1 cellular context compared by ENCODE assay signal in genomic region chr17:31492880-31493655, GRCh38.
TF ChIP-seq lines count a peak whose summit lies in the region.

No MANE protein-coding gene starts in this region.

TF ChIP-seq in GM12878, 131 proteins besides CTCF, POLR2A, EP300 and RAD21 (continued from another document and continues in another):
- TF ChIP-seq ZBTB11 (CRISPR knock-in tag; IDR thresholded peaks at IDR 0.05): no peak
- TF ChIP-seq NRF1 (conservative IDR thresholded peaks at IDR 0.05; ENCODE audit: low read depth, low read length): no peak
- TF ChIP-seq MTA3 (IDR thresholded peaks at IDR 0.05; ENCODE audit: borderline replicate concordance, low read length): peak; percentile 30; the same call in 1 of the 2 replicates
- peak; percentile 83 for TF ChIP-seq TBL1XR1 (IDR thresholded peaks at IDR 0.05; ENCODE audit: low read depth, low read length)
- TF ChIP-seq CBFB (IDR thresholded peaks at IDR 0.05; ENCODE audit: low read depth): peak; percentile 94
- TF ChIP-seq EZH2 (IDR thresholded peaks at IDR 0.05; ENCODE audit: borderline replicate concordance, control insufficient read depth, low read depth, low read length): no peak
- TF ChIP-seq PML (IDR thresholded peaks at IDR 0.05; ENCODE audit: low read length): peak; percentile 36; the same call in 1 of the 2 replicates
- TF ChIP-seq TARDBP (IDR thresholded peaks at IDR 0.05; ENCODE audit: borderline replicate concordance): no peak
- TF ChIP-seq SUPT20H (IDR thresholded peaks at IDR 0.05; ENCODE audit: borderline replicate concordance, control insufficient read depth, low read depth, low read length): no peak
- no peak for TF ChIP-seq NFXL1 (IDR thresholded peaks at IDR 0.05; ENCODE audit: borderline replicate concordance)
- no peak for TF ChIP-seq MYC (IDR thresholded peaks at IDR 0.05; ENCODE audit: insufficient read depth, insufficient read length, insufficient replicate concordance, low read length, severe bottlenecking)
- no peak for TF ChIP-seq CHD4 (IDR thresholded peaks at IDR 0.05)
- no peak; the same call in none of the 2 replicates for TF ChIP-seq MLLT1 (IDR thresholded peaks at IDR 0.05)
- TF ChIP-seq E2F8 (IDR thresholded peaks at IDR 0.05; ENCODE audit: low read depth, partially characterized antibody): no peak
- TF ChIP-seq SMARCA5 (IDR thresholded peaks at IDR 0.05): peak; percentile 21; the same call in 1 of the 2 replicates
- TF ChIP-seq CUX1 (IDR thresholded peaks at IDR 0.05; ENCODE audit: insufficient replicate concordance, low read depth, low read length): no peak
- no peak for TF ChIP-seq MAX (IDR thresholded peaks at IDR 0.05; ENCODE audit: low read depth, low read length)
- TF ChIP-seq JUND (IDR thresholded peaks at IDR 0.05; ENCODE audit: low read depth, low read length): peak; percentile 34; the same call in 1 of the 2 replicates
- no peak for TF ChIP-seq ASH2L (IDR thresholded peaks at IDR 0.05; ENCODE audit: borderline replicate concordance, low read depth)
- no peak for TF ChIP-seq SUZ12 (IDR thresholded peaks at IDR 0.05; ENCODE audit: unreplicated experiment)
- no peak for TF ChIP-seq LARP7 (IDR thresholded peaks at IDR 0.05)
- no peak for TF ChIP-seq KAT2A (conservative IDR thresholded peaks at IDR 0.05; ENCODE audit: control insufficient read depth, low read depth, low read length)
- no peak for TF ChIP-seq KLF5 (IDR thresholded peaks at IDR 0.05; ENCODE audit: partially characterized antibody)
- TF ChIP-seq CBX5 (IDR thresholded peaks at IDR 0.05; ENCODE audit: low read depth): no peak
- peak; percentile 69 for TF ChIP-seq ZNF687 (IDR thresholded peaks at IDR 0.05)
- peak; percentile 30; the same call in 1 of the 2 replicates for TF ChIP-seq NBN (IDR thresholded peaks at IDR 0.05)
- TF ChIP-seq SMC3 (IDR thresholded peaks at IDR 0.05; ENCODE audit: borderline replicate concordance, low read length): no peak
- no peak for TF ChIP-seq USF1 (IDR thresholded peaks at IDR 0.05; ENCODE audit: borderline replicate concordance, extremely low read length, insufficient read depth, low read depth, low read length)
- TF ChIP-seq PAX8 (IDR thresholded peaks at IDR 0.05): no peak
- no peak for TF ChIP-seq E4F1 (IDR thresholded peaks at IDR 0.05; ENCODE audit: borderline replicate concordance, partially characterized antibody)
- no peak for TF ChIP-seq ELK1 (IDR thresholded peaks at IDR 0.05; ENCODE audit: low read depth, low read length)
- TF ChIP-seq GABPA (IDR thresholded peaks at IDR 0.05; ENCODE audit: low read depth): no peak; the same call in 1 of the 2 replicates
- peak; percentile 22; the same call in 1 of the 2 replicates for TF ChIP-seq CHD2 (IDR thresholded peaks at IDR 0.05; ENCODE audit: borderline replicate concordance, low read depth, low read length)
- TF ChIP-seq IKZF2 (IDR thresholded peaks at IDR 0.05): peak; percentile 84 to 89; a peak in 2 of 4 replicates
- no peak for TF ChIP-seq SMAD5 (IDR thresholded peaks at IDR 0.05; ENCODE audit: low read depth)
